In genomic region chr2:63845866-63846265, GRCh38 we compare ENCODE assay signal across 14 cellular contexts. TPM values are rescaled to one million over a fixed set of nuclear protein-coding genes. Genes with fewer than 3 reads are reported as not detected.
DNase-seq lines count a peak whose midpoint lies in the region; ATAC-seq and TF ChIP-seq lines count a peak whose summit lies in the region.
"Had no signal": no experiment of that assay in that cellular context is flagged by ENCODE, and none has a peak within 500 bp of the region (broad histone marks: within the 10 kb centered on the region; RNA-seq: fewer than 3 reads in every experiment).

No MANE protein-coding gene starts in this region.

- peak overlapping the region; percentile 91 for H3K9ac ChIP-seq in HUES6 (ENCODE audit: low read length)
- no peak overlapping the region for H3K9ac ChIP-seq in endodermal cell (ENCODE audit: extremely low read depth, low read length, poor library complexity, severe bottlenecking)

- CTCF ChIA-PET in naive thymus-derived CD4-positive, alpha-beta T cell (lab: Charles Lee), result interaction anchor here (1.0 to 1.8 kb wide), 2 partner anchors 10 to 12 kb away, joined by 3 to 4 read pairs; no protein-coding TSS in a partner anchor

- H3K27me3 Mint-ChIP-seq in CD14-positive monocyte (ENCODE audit: low read depth in 3 of 3), result no peaks in the 10 kb centered on the region
- H3K27me3 Mint-ChIP-seq in endodermal cell (ENCODE audit: insufficient read depth), result no peaks in the 10 kb centered on the region
- H3K27me3 Mint-ChIP-seq in naive thymus-derived CD4-positive, alpha-beta T cell, result peaks cover 0 to 2% (median 0%) of the 10 kb centered on the region in 5 donors
- H3K27me3 Mint-ChIP-seq: stimulated activated naive B cell treated with anti-CD40 and anti-IgM and Interleukin-4, amounts not matched to agents 10 μg/mL and 1 μg/mL and 100 μg/mL, for 72 hours had no signal

- WGBS in endodermal cell (ENCODE audit: insufficient coverage in 1 of 2, insufficient read length in 1 of 2), 2 experiments, result 43 to 72% methylated on average over 1 to 3 of the region's 3 CpGs
- 83 to 86% methylated on average over 3 of the region's 3 CpGs for WGBS in lower leg skin, 2 donors

- POLR2A ChIA-PET in naive thymus-derived CD4-positive, alpha-beta T cell (lab: Charles Lee), result interaction anchor here (0.6 to 8.3 kb wide), 3 partner anchors 8 to 1233 kb away, joined by 4 to 120 read pairs (median 5); partner anchors contain the start of gene MDH1

- H3K36me3 ChIP-seq in HUES6 (ENCODE audit: control insufficient read depth, insufficient read depth, low read length) (peaks cover 25% of the 10 kb centered on the region), endodermal cell (ENCODE audit: control insufficient read depth, insufficient read depth, low read length) (no peaks in the 10 kb centered on the region)
- peaks cover 0 to 10% (median 0%) of the 10 kb centered on the region in 3 experiments for H3K36me3 ChIP-seq in naive thymus-derived CD4-positive, alpha-beta T cell (ENCODE audit: control insufficient read depth in 2 of 3, insufficient read depth in 3 of 3, low read length in 3 of 3)
- H3K36me3 ChIP-seq: left lung, ovary had no signal

- ATAC-seq in naive thymus-derived CD4-positive, alpha-beta T cell, result no peak
- ATAC-seq in HG03175 (IDR thresholded peaks at IDR 0.05; ENCODE audit: unreplicated experiment) (no peak), GM21515 (IDR thresholded peaks at IDR 0.05; ENCODE audit: unreplicated experiment) (no peak)
- ATAC-seq: left lung; stimulated activated naive B cell treated with anti-CD40 and anti-IgM and Interleukin-4, amounts not matched to agents 10 μg/mL and 1 μg/mL and 100 μg/mL, for 72 hours had no signal

- H3K4me1 Mint-ChIP-seq in CD14-positive monocyte (peaks cover 53% of the 10 kb centered on the region), endodermal cell (peaks cover 60% of the 10 kb centered on the region)
- peaks cover 44 to 88% (median 84%) of the 10 kb centered on the region in 7 donors for H3K4me1 Mint-ChIP-seq in naive thymus-derived CD4-positive, alpha-beta T cell

- DNase-seq in CD14-positive monocyte (ENCODE audit: low spot score), result no peak
- DNase-seq in endodermal cell, result peak; percentile 56
- DNase-seq in naive thymus-derived CD4-positive, alpha-beta T cell, result no peak
- DNase-seq in anterior cingulate cortex (lab: John Stamatoyannopoulos, UW), result no peak
- DNase-seq in lower leg skin (ENCODE audit: low spot score in 2 of 2), result no peak
- DNase-seq: activated CD4-positive, CD25-positive, alpha-beta regulatory T cell; EL; left lung; MM.1S; ovary; stimulated activated naive B cell treated with anti-CD40 and anti-IgM and Interleukin-4, amounts not matched to agents 10 μg/mL and 1 μg/mL and 100 μg/mL, for 72 hours had no signal

- intact Hi-C loops in CD14-positive monocyte (cut with micrococcal nuclease), result loop anchor here in 1 of 2 donors (10.0 kb wide), 1 partner anchor 261 kb away; the partner anchor contains the start of genes MDH1 and WDPCP
- intact Hi-C loops in naive thymus-derived CD4-positive, alpha-beta T cell (cut with micrococcal nuclease), result loop anchor here in 1 of 2 donors (10.0 kb wide), 1 partner anchor 379 kb away; no protein-coding TSS in a partner anchor
- intact Hi-C loops in lower leg skin (cut with DNase I; ENCODE audit: low total_unique reads), result no loop called here

- TF ChIP-seq POLR2A in lower leg skin (IDR thresholded peaks at IDR 0.05), result no peak

- H3K9me3 Mint-ChIP-seq in CD14-positive monocyte, result peaks cover 0 to 1% (median 0%) of the 10 kb centered on the region in 7 donors
- no peaks in the 10 kb centered on the region for H3K9me3 Mint-ChIP-seq in endodermal cell
- H3K9me3 Mint-ChIP-seq in naive thymus-derived CD4-positive, alpha-beta T cell, result peaks cover 0 to 5% (median 0%) of the 10 kb centered on the region in 11 donors
- H3K9me3 Mint-ChIP-seq: stimulated activated naive B cell treated with anti-CD40 and anti-IgM and Interleukin-4, amounts not matched to agents 10 μg/mL and 1 μg/mL and 100 μg/mL, for 72 hours had no signal

- no peak overlapping the region for H3K4me3 Mint-ChIP-seq in CD14-positive monocyte
- H3K4me3 Mint-ChIP-seq in endodermal cell, result peak overlapping the region; percentile 18
- H3K4me3 Mint-ChIP-seq in naive thymus-derived CD4-positive, alpha-beta T cell, result peak overlapping the region in 6 of 10 donors; percentile 5 to 31 (median 21)
- H3K4me3 Mint-ChIP-seq: stimulated activated naive B cell treated with anti-CD40 and anti-IgM and Interleukin-4, amounts not matched to agents 10 μg/mL and 1 μg/mL and 100 μg/mL, for 72 hours had no signal

- peak overlapping the region; percentile 94 for H3K4me3 ChIP-seq in HUES6 (ENCODE audit: low read depth, low read length)
- H3K4me3 ChIP-seq in endodermal cell (ENCODE audit: low read length), result peak overlapping the region; percentile 94
- no peak overlapping the region for H3K4me3 ChIP-seq in naive thymus-derived CD4-positive, alpha-beta T cell (ENCODE audit: low read length)
- H3K4me3 ChIP-seq in lower leg skin (ENCODE audit: low read depth, poor library complexity, severe bottlenecking), result no peak overlapping the region
- H3K4me3 ChIP-seq: ovary had no signal

- H3K27me3 ChIP-seq in HUES6 (ENCODE audit: control insufficient read depth, insufficient read depth, low read length) (no peaks in the 10 kb centered on the region), endodermal cell (ENCODE audit: control insufficient read depth, insufficient read depth, low read length, poor library complexity, severe bottlenecking) (no peaks in the 10 kb centered on the region)
- H3K27me3 ChIP-seq in naive thymus-derived CD4-positive, alpha-beta T cell (ENCODE audit: control insufficient read depth in 2 of 2, insufficient read depth in 2 of 2, low read length in 2 of 2), result no peaks in the 10 kb centered on the region
- H3K27me3 ChIP-seq: left lung, ovary had no signal

- H3K27ac Mint-ChIP-seq in CD14-positive monocyte (peak overlapping the region in 4 of 7 donors; percentile 18 to 81 (median 64)), endodermal cell (peak overlapping the region; percentile 86)
- H3K27ac Mint-ChIP-seq in naive thymus-derived CD4-positive, alpha-beta T cell, result peak overlapping the region in 5 of 9 donors; percentile 14 to 73 (median 60)
- H3K27ac Mint-ChIP-seq: stimulated activated naive B cell treated with anti-CD40 and anti-IgM and Interleukin-4, amounts not matched to agents 10 μg/mL and 1 μg/mL and 100 μg/mL, for 72 hours had no signal

- no peaks in the 10 kb centered on the region for H3K9me3 ChIP-seq in HUES6 (ENCODE audit: control insufficient read depth, insufficient read depth, low read depth, low read length)
- H3K9me3 ChIP-seq in endodermal cell (ENCODE audit: control insufficient read depth, low read length), result no peaks in the 10 kb centered on the region
- H3K9me3 ChIP-seq in naive thymus-derived CD4-positive, alpha-beta T cell (ENCODE audit: control insufficient read depth in 2 of 3, low read length in 3 of 3), result no peaks in the 10 kb centered on the region
- H3K9me3 ChIP-seq: left lung, ovary had no signal

- H3K27ac ChIP-seq in HUES6 (ENCODE audit: low read depth, low read length), result peak overlapping the region; percentile 96
- H3K27ac ChIP-seq in endodermal cell (ENCODE audit: low read depth, low read length), result no peak overlapping the region
- H3K27ac ChIP-seq in naive thymus-derived CD4-positive, alpha-beta T cell (ENCODE audit: low read depth, low read length), result no peak overlapping the region
- H3K27ac ChIP-seq: left lung, ovary had no signal

- H3K4me1 ChIP-seq in HUES6 (ENCODE audit: control insufficient read depth, insufficient read depth, low read length) (peaks cover 43% of the 10 kb centered on the region), endodermal cell (ENCODE audit: control insufficient read depth, insufficient read depth, low read length) (no peaks in the 10 kb centered on the region)
- H3K4me1 ChIP-seq in naive thymus-derived CD4-positive, alpha-beta T cell (ENCODE audit: control insufficient read depth in 2 of 2, insufficient read depth in 2 of 2, low read length in 2 of 2), result peaks cover 15 to 31% of the 10 kb centered on the region in 2 donors

- no peak for TF ChIP-seq CTCF in CD14-positive monocyte (IDR thresholded peaks at IDR 0.05)
- no peak for TF ChIP-seq CTCF in endodermal cell (conservative IDR thresholded peaks at IDR 0.05)
- no peak for TF ChIP-seq CTCF in lower leg skin (IDR thresholded peaks at IDR 0.05)

- peaks cover 12% of the 10 kb centered on the region in 2 donors for H3K36me3 Mint-ChIP-seq in CD14-positive monocyte
- H3K36me3 Mint-ChIP-seq in endodermal cell (ENCODE audit: low read depth), result no peaks in the 10 kb centered on the region
- H3K36me3 Mint-ChIP-seq in naive thymus-derived CD4-positive, alpha-beta T cell, result peaks cover 2 to 49% (median 18%) of the 10 kb centered on the region in 5 donors

RNA-seq across cellular contexts. Expression of gene UGP2, which starts 4.2 kb away (rescaled TPM):
- 10 to 100 TPM; 49.9 to 71.8 TPM for polyA plus RNA-seq in CD14-positive monocyte
- total RNA-seq in endodermal cell (100 to 1,000 TPM; 104 to 136 TPM), lower leg skin (100 to 1,000 TPM in 1 of 4 donors, 10 to 100 TPM in 3; 61.1 to 153 (median 92.7) TPM)
- 118 TPM for polyA plus RNA-seq in endodermal cell (2013, experiment 1 of 2)
- polyA plus RNA-seq in endodermal cell (2013, experiment 2 of 2), result 86.8 TPM
- total RNA-seq in naive thymus-derived CD4-positive, alpha-beta T cell, result 100 to 1,000 TPM in 2 of 5 experiments, 10 to 100 TPM in 3; 69.5 to 134 (median 92.4) TPM
- 100 to 1,000 TPM; 128 to 135 TPM for polyA plus RNA-seq in naive thymus-derived CD4-positive, alpha-beta T cell

Comparison
In these comparisons a context has a peak if more than half of its experiments do, and no peak if none do; other contexts are left out.
1. H3K4me3 Mint-ChIP-seq: peak in endodermal cell (single experiment) and naive thymus-derived CD4-positive, alpha-beta T cell (6 of 10); none in CD14-positive monocyte (0 of 2).
2. H3K4me3 ChIP-seq: peak in HUES6 (single experiment) and endodermal cell (single experiment); none in naive thymus-derived CD4-positive, alpha-beta T cell (single experiment) and lower leg skin (single experiment).
3. Peak in every context shown above with its lines, with median percentiles within 50 percentile points of each other: H3K27ac Mint-ChIP-seq.